11 cellular contexts compared by ENCODE assay signal in genomic region chr17:19090058-19090772, GRCh38. TPM values are rescaled to one million over a fixed set of nuclear protein-coding genes. Genes with fewer than 3 reads are reported as not detected.
DNase-seq lines count a peak whose midpoint lies in the region; ATAC-seq and TF ChIP-seq lines count a peak whose summit lies in the region.
"Not testable (repeated sequence)": the region's sequence is repeated elsewhere in the genome, so short reads cannot be mapped to it uniquely, and the experiment has no call there.
"Had no signal": no experiment of that assay in that cellular context is flagged by ENCODE, and none has a peak within 500 bp of the region (broad histone marks: within the 10 kb centered on the region; RNA-seq: fewer than 3 reads in every experiment).

No MANE protein-coding gene starts in this region.

- not testable (repeated sequence) for H3K4me3 Mint-ChIP-seq in naive thymus-derived CD4-positive, alpha-beta T cell; stimulated activated naive CD8-positive, alpha-beta T cell treated with anti-CD3 and anti-CD28 coated beads, Interleukin-15, amount 100 ng/mL, for 72 hours

- H3K36me3 Mint-ChIP-seq in activated naive CD4-positive, alpha-beta T cell treated with anti-CD3 and anti-CD28 coated beads, Interleukin-2, amount 50 U/mL, for 72 hours; naive thymus-derived CD4-positive, alpha-beta T cell: not testable (repeated sequence)

- not testable (repeated sequence) for H3K27me3 ChIP-seq in DND-41 (ENCODE audit: insufficient read depth, low read length, poor library complexity); naive thymus-derived CD4-positive, alpha-beta T cell (ENCODE audit: control insufficient read depth in 2 of 2, insufficient read depth in 2 of 2, low read length in 2 of 2)

- TF ChIP-seq CTCF in DND-41 (IDR thresholded peaks at IDR 0.05; ENCODE audit: borderline replicate concordance, extremely low read depth, low read length, poor library complexity, severe bottlenecking): not testable (repeated sequence)

- intact Hi-C loops in naive thymus-derived CD4-positive, alpha-beta T cell (cut with micrococcal nuclease): not testable (repeated sequence)

- H3K27ac ChIP-seq in DND-41 (ENCODE audit: low read length); naive thymus-derived CD4-positive, alpha-beta T cell (ENCODE audit: low read depth, low read length): not testable (repeated sequence)

- not testable (repeated sequence) for H3K36me3 ChIP-seq in DND-41 (ENCODE audit: insufficient read depth, low read length); naive thymus-derived CD4-positive, alpha-beta T cell (ENCODE audit: control insufficient read depth in 2 of 3, insufficient read depth in 3 of 3, low read length in 3 of 3)

- not testable (repeated sequence) for H3K27ac Mint-ChIP-seq in activated naive CD4-positive, alpha-beta T cell treated with anti-CD3 and anti-CD28 coated beads, Interleukin-2, amount 50 U/mL, for 72 hours; naive thymus-derived CD4-positive, alpha-beta T cell; stimulated activated naive CD8-positive, alpha-beta T cell treated with anti-CD3 and anti-CD28 coated beads, Interleukin-15, amount 100 ng/mL, for 72 hours

- not testable (repeated sequence) for DNase-seq in DND-41; activated naive CD4-positive, alpha-beta T cell treated with anti-CD3 and anti-CD28 coated beads, Interleukin-2, amount 50 U/mL, for 72 hours (ENCODE audit: low spot score in 2 of 2); naive thymus-derived CD4-positive, alpha-beta T cell; stimulated activated naive CD8-positive, alpha-beta T cell treated with anti-CD3 and anti-CD28 coated beads, Interleukin-15, amount 100 ng/mL, for 72 hours

- H3K4me1 ChIP-seq in DND-41 (ENCODE audit: insufficient read depth, low read length); naive thymus-derived CD4-positive, alpha-beta T cell (ENCODE audit: control insufficient read depth in 2 of 2, insufficient read depth in 2 of 2, low read length in 2 of 2): not testable (repeated sequence)

- not testable (repeated sequence) for H3K9me3 Mint-ChIP-seq in activated naive CD4-positive, alpha-beta T cell treated with anti-CD3 and anti-CD28 coated beads, Interleukin-2, amount 50 U/mL, for 72 hours; naive thymus-derived CD4-positive, alpha-beta T cell; stimulated activated naive CD8-positive, alpha-beta T cell treated with anti-CD3 and anti-CD28 coated beads, Interleukin-15, amount 100 ng/mL, for 72 hours

- H3K9me3 ChIP-seq in DND-41 (ENCODE audit: insufficient read depth, low read length, severe bottlenecking); naive thymus-derived CD4-positive, alpha-beta T cell (ENCODE audit: control insufficient read depth in 2 of 3, low read length in 3 of 3): not testable (repeated sequence)

- not testable (repeated sequence) for H3K27me3 Mint-ChIP-seq in naive thymus-derived CD4-positive, alpha-beta T cell; stimulated activated naive CD8-positive, alpha-beta T cell treated with anti-CD3 and anti-CD28 coated beads, Interleukin-15, amount 100 ng/mL, for 72 hours

- H3K4me2 ChIP-seq in DND-41 (ENCODE audit: insufficient read depth, low read length): not testable (repeated sequence)

- H4K20me1 ChIP-seq in DND-41 (ENCODE audit: insufficient read depth, low read length): not testable (repeated sequence)

- CTCF ChIA-PET in naive thymus-derived CD4-positive, alpha-beta T cell (lab: Charles Lee): not testable (repeated sequence)

- not testable (repeated sequence) for H2AFZ ChIP-seq in DND-41 (ENCODE audit: low read depth, low read length)

- not testable (repeated sequence) for H3K9ac ChIP-seq in DND-41 (ENCODE audit: low read depth, low read length)

- H3K79me2 ChIP-seq in DND-41 (ENCODE audit: insufficient read depth, low read length): not testable (repeated sequence)

- POLR2A ChIA-PET in naive thymus-derived CD4-positive, alpha-beta T cell (lab: Charles Lee): not testable (repeated sequence)

- H3K4me1 Mint-ChIP-seq in naive thymus-derived CD4-positive, alpha-beta T cell; stimulated activated naive CD8-positive, alpha-beta T cell treated with anti-CD3 and anti-CD28 coated beads, Interleukin-15, amount 100 ng/mL, for 72 hours: not testable (repeated sequence)

- H3K4me3 ChIP-seq in DND-41 (ENCODE audit: low read depth in 1 of 2, low read length in 2 of 2); naive thymus-derived CD4-positive, alpha-beta T cell (ENCODE audit: low read length): not testable (repeated sequence)

- ATAC-seq in DND-41 (ENCODE audit: insufficient read depth, low read depth) (peak; percentile 93), GM18868 (IDR thresholded peaks at IDR 0.05; ENCODE audit: unreplicated experiment) (peak; percentile 50), GM21717 (IDR thresholded peaks at IDR 0.05; ENCODE audit: unreplicated experiment) (peak; percentile 46), HG03442 (IDR thresholded peaks at IDR 0.05; ENCODE audit: unreplicated experiment) (peak; percentile 38)
- peak; percentile 66 to 67 for ATAC-seq in activated CD4-positive, CD25-positive, alpha-beta regulatory T cell treated with anti-CD3 and anti-CD28 coated beads, Interleukin-2, amount 50 U/mL, for 24 hours
- ATAC-seq in activated naive CD4-positive, alpha-beta T cell treated with anti-CD3 and anti-CD28 coated beads, Interleukin-2, amount 50 U/mL, for 72 hours: peak; percentile 77 to 80
- ATAC-seq in naive thymus-derived CD4-positive, alpha-beta T cell: peak; percentile 74
- peak; percentile 89 for ATAC-seq in stimulated activated naive CD8-positive, alpha-beta T cell treated with anti-CD3 and anti-CD28 coated beads, Interleukin-15, amount 100 ng/mL, for 72 hours

RNA-seq across cellular contexts. Expression of gene GRAPL, which starts 37.2 kb away (rescaled TPM):
- total RNA-seq in activated naive CD4-positive, alpha-beta T cell treated with anti-CD3 and anti-CD28 coated beads, Interleukin-2, amount 50 U/mL, for 72 hours: 1 to 10 TPM; 8.1 to 9.4 TPM
- total RNA-seq in naive thymus-derived CD4-positive, alpha-beta T cell: 100 to 1,000 TPM in 2 of 5 experiments, 10 to 100 TPM in 3; 25.1 to 105 (median 32.8) TPM
- polyA plus RNA-seq in naive thymus-derived CD4-positive, alpha-beta T cell: 1 to 10 TPM; 3.9 TPM
- total RNA-seq: H1, HT-29, NCI-H460 had no signal

RNA-seq across cellular contexts. Expression of gene GRAP, which starts 43.5 kb away (rescaled TPM):
- 10 to 100 TPM; 12.7 to 13.7 TPM for total RNA-seq in activated naive CD4-positive, alpha-beta T cell treated with anti-CD3 and anti-CD28 coated beads, Interleukin-2, amount 50 U/mL, for 72 hours
- total RNA-seq in naive thymus-derived CD4-positive, alpha-beta T cell: 10 to 100 TPM; 31.9 to 85.5 (median 45.6) TPM
- 100 to 1,000 TPM in 1 of 2 donors, 10 to 100 TPM in 1; 97.6 to 162 TPM for polyA plus RNA-seq in naive thymus-derived CD4-positive, alpha-beta T cell
- total RNA-seq: NCI-H460 had no signal

Comparison
In these comparisons a context has a peak if more than half of its experiments do, and no peak if none do; other contexts are left out.
1. ATAC-seq: peak in every context shown above with its lines; median percentile 93 in DND-41; 89 in stimulated activated naive CD8-positive, alpha-beta T cell treated with anti-CD3 and anti-CD28 coated beads, Interleukin-15, amount 100 ng/mL, for 72 hours; 78 in activated naive CD4-positive, alpha-beta T cell treated with anti-CD3 and anti-CD28 coated beads, Interleukin-2, amount 50 U/mL, for 72 hours; 74 in naive thymus-derived CD4-positive, alpha-beta T cell; 66 in activated CD4-positive, CD25-positive, alpha-beta regulatory T cell treated with anti-CD3 and anti-CD28 coated beads, Interleukin-2, amount 50 U/mL, for 24 hours; 50 in GM18868; 46 in GM21717; 38 in HG03442.